ENCODE assay signal across 10 cellular contexts in genomic region chr20:42483694-42484303, GRCh38.
A peak's percentile ranks its signal among the peaks of the same experiment; 100 is the strongest.
DNase-seq lines count a peak whose midpoint lies in the region; ATAC-seq, FAIRE-seq and TF ChIP-seq lines count a peak whose summit lies in the region.
"Had no signal": no experiment of that assay in that cellular context is flagged by ENCODE, and none has a peak within 500 bp of the region (broad histone marks: within the 10 kb centered on the region; RNA-seq: fewer than 3 reads in every experiment).

No MANE protein-coding gene starts in this region.

- no peaks in the 10 kb centered on the region for H3K4me1 Mint-ChIP-seq in chondrocyte (ENCODE audit: low read depth)

- 35 to 36% methylated on average over 7 of the region's 7 CpGs for WGBS in pancreas, 2 donors

- in situ Hi-C loops in KBM-7 (cut with MboI; ENCODE audit: low pct_unique_long_range_greater_than_20kb, low sequenced_read_pairs): no loop called here

- peak; percentile 39 for DNase-seq in SIG-M5 treated with dmso at 0.1 percent for 504 hours (lab: John Stamatoyannopoulos, UW; ENCODE audit: unreplicated experiment)
- no peak for DNase-seq in SIG-M5 (lab: John Stamatoyannopoulos, UW)
- DNase-seq in KBM-7: peak; percentile 15
- DNase-seq in chondrocyte (ENCODE audit: low spot score): no peak
- DNase-seq in pancreas: peak in 5 of 6 donors; percentile 20 to 66 (median 53)
- DNase-seq in iPS-NIHi7 (ENCODE audit: extremely low spot score): no peak
- DNase-seq in stimulated activated naive CD4-positive, alpha-beta T cell treated with Interleukin-2 at 50 U/mL for 16 hours (lab: John Stamatoyannopoulos, UW): no peak
- DNase-seq in stimulated activated CD4-positive, alpha-beta T cell treated with anti-CD3 and anti-CD28 coated beads, Interleukin-4, amount 100 ng/mL, for 4 hours: no peak
- DNase-seq: effector memory CD8-positive, alpha-beta T cell; thyroid gland had no signal

- peak; percentile 21 for TF ChIP-seq CTCF in chondrocyte (IDR thresholded peaks at IDR 0.05)
- peak; percentile 33 to 44 (median 38) for TF ChIP-seq CTCF in pancreas (IDR thresholded peaks at IDR 0.05)

- ATAC-seq in pancreas: peak; percentile 40 to 87 (median 68)
- ATAC-seq: effector memory CD8-positive, alpha-beta T cell had no signal

- H3K27ac Mint-ChIP-seq in chondrocyte (ENCODE audit: unreplicated experiment): no peak overlapping the region
- H3K27ac Mint-ChIP-seq: effector memory CD8-positive, alpha-beta T cell had no signal

- H3K4me1 ChIP-seq in pancreas: no peaks in the 10 kb centered on the region
- H3K4me1 ChIP-seq: thyroid gland had no signal

- FAIRE-seq in pancreas (lab: Jason Lieb, UNC): no peak

- H3K27ac ChIP-seq in pancreas: no peak overlapping the region
- H3K27ac ChIP-seq: thyroid gland had no signal

- no peak overlapping the region for H3K4me3 Mint-ChIP-seq in chondrocyte (ENCODE audit: unreplicated experiment)
- H3K4me3 Mint-ChIP-seq: effector memory CD8-positive, alpha-beta T cell had no signal

- intact Hi-C loops in pancreas (cut with DNase I): no loop called here

- H3K4me3 ChIP-seq in pancreas: no peak overlapping the region
- H3K4me3 ChIP-seq: thyroid gland had no signal

- H3K9me3 Mint-ChIP-seq in chondrocyte (ENCODE audit: low read depth): peaks cover 2% of the 10 kb centered on the region

- no peaks in the 10 kb centered on the region for H3K9me3 ChIP-seq in pancreas
- H3K9me3 ChIP-seq: thyroid gland had no signal

- H3K27me3 ChIP-seq in pancreas: no peaks in the 10 kb centered on the region
- H3K27me3 ChIP-seq: thyroid gland had no signal

- peaks cover 3% of the 10 kb centered on the region for H3K27me3 Mint-ChIP-seq in chondrocyte (ENCODE audit: low read depth)
- H3K27me3 Mint-ChIP-seq: effector memory CD8-positive, alpha-beta T cell had no signal

- H3K36me3 ChIP-seq in pancreas: no peaks in the 10 kb centered on the region
- H3K36me3 ChIP-seq: thyroid gland had no signal

- H3K36me3 Mint-ChIP-seq in chondrocyte (ENCODE audit: low read depth): no peaks in the 10 kb centered on the region

Comparison
In these comparisons a context has a peak if more than half of its experiments do, and no peak if none do; other contexts are left out.
1. DNase-seq: peak in SIG-M5 treated with dmso at 0.1 percent for 504 hours (single experiment), KBM-7 (single experiment) and pancreas (5 of 6); none in SIG-M5 (single experiment), chondrocyte (single experiment), iPS-NIHi7 (single experiment), stimulated activated naive CD4-positive, alpha-beta T cell treated with Interleukin-2 at 50 U/mL for 16 hours (single experiment) and stimulated activated CD4-positive, alpha-beta T cell treated with anti-CD3 and anti-CD28 coated beads, Interleukin-4, amount 100 ng/mL, for 4 hours (0 of 2).